In the genomic region with DNA sequence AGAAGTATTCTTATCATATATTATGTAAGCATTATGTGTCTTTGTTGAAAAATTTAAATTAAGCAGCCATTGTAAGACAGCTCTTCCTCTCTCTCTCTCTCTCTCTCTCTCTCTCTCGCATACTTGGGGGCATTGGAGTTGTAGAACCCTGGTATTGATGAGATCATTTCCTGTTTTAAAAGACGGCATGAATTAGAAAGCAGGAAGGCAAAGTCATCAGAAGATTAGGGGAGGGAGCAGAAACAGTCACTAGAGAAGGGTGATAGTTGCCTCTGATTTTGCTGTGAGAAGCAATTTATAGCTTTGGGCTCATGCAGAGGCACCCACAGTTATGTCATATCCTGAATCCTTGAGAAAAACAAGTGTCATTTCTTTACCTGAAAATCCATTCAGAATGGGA, we compare ENCODE assay signal across 25 cellular contexts.
"Had no signal": no experiment of that assay in that cellular context is flagged by ENCODE, and none has a peak within 500 bp of the region (broad histone marks: within the 10 kb centered on the region; RNA-seq: fewer than 3 reads in every experiment).

No MANE protein-coding gene starts in this region.

- H3K4me1 Mint-ChIP-seq: immature natural killer cell had no signal

- DNase-seq: activated CD4-positive, alpha-beta T cell treated with anti-CD3 and anti-CD28 coated beads, Interleukin-2, amount 10 ng/mL, durations not matched to agents 7 days and 5 days; activated CD4-positive, CD25-positive, alpha-beta regulatory T cell; activated CD8-positive, alpha-beta memory T cell treated with anti-CD3 and anti-CD28 coated beads, Interleukin-2, amount 50 U/mL, for 4 hours; activated effector memory CD4-positive, alpha-beta T cell treated with anti-CD3 and anti-CD28 coated beads, Interleukin-2, amount 50 U/mL, for 16 hours; activated T-cell treated with anti-CD3 and anti-CD28 coated beads, Interleukin-2, amount 50 U/mL, for 4 hours; adrenal gland; dermis blood vessel endothelial cell; effector memory CD4-positive, alpha-beta T cell; heart right ventricle; immature natural killer cell; kidney glomerular epithelial cell; left ventricle myocardium superior; stimulated activated CD4-positive, alpha-beta T cell treated with anti-CD3 and anti-CD28 coated beads, Interleukin-12 subunit alpha, Interleukin-12 subunit beta, amount 100 ng/mL, for 4 hours; stimulated activated CD4-positive, alpha-beta T cell treated with anti-CD3 and anti-CD28 coated beads, Interleukin-1b, Interleukin-23, amount 100 ng/mL, for 48 hours; stimulated activated CD8-positive, alpha-beta memory T cell treated with anti-CD3 and anti-CD28 coated beads, Interleukin-4, amount 100 ng/mL, for 48 hours; T-helper 9 cell had no signal

- H3K27ac ChIP-seq: adrenal gland, esophagus muscularis mucosa, gastroesophageal sphincter, heart right ventricle, neural progenitor cell, prostate gland, right atrium auricular region, suprapubic skin had no signal

- H3K27me3 Mint-ChIP-seq: activated CD4-positive, alpha-beta T cell treated with anti-CD3 and anti-CD28 coated beads, Interleukin-2, amount 10 ng/mL, durations not matched to agents 7 days and 5 days; type B pancreatic cell had no signal

- H3K9ac ChIP-seq: neural progenitor cell had no signal

- ATAC-seq: activated T-cell treated with anti-CD3 and anti-CD28 coated beads, Interleukin-2, amount 50 U/mL, for 4 hours; gastroesophageal sphincter; heart right ventricle; left ventricle myocardium superior had no signal

- H3K4me1 ChIP-seq: prostate gland, suprapubic skin had no signal

- H3K36me3 ChIP-seq: adrenal gland, esophagus muscularis mucosa, gastroesophageal sphincter, heart right ventricle, neural progenitor cell, prostate gland, right atrium auricular region, suprapubic skin had no signal

- H3K4me3 ChIP-seq: adrenal gland, esophagus muscularis mucosa, gastroesophageal sphincter, heart right ventricle, neural progenitor cell, prostate gland, right atrium auricular region, suprapubic skin had no signal

- H3K9me3 Mint-ChIP-seq: activated CD4-positive, alpha-beta T cell treated with anti-CD3 and anti-CD28 coated beads, Interleukin-2, amount 10 ng/mL, durations not matched to agents 7 days and 5 days; activated T-cell treated with anti-CD3 and anti-CD28 coated beads, Interleukin-2, amount 50 U/mL, for 4 hours; neural progenitor cell; stimulated activated naive CD8-positive, alpha-beta T cell treated with anti-CD3 and anti-CD28 coated beads, Interleukin-15, Interleukin-2, amounts not matched to agents 100 ng/mL and 50 ng/mL, for 24 hours; type B pancreatic cell had no signal

- H2AFZ ChIP-seq: neural progenitor cell had no signal

- H3K4me3 Mint-ChIP-seq: activated CD4-positive, alpha-beta T cell treated with anti-CD3 and anti-CD28 coated beads, Interleukin-2, amount 10 ng/mL, durations not matched to agents 7 days and 5 days; activated T-cell treated with anti-CD3 and anti-CD28 coated beads, Interleukin-2, amount 50 U/mL, for 4 hours; immature natural killer cell; neural progenitor cell; stimulated activated naive CD8-positive, alpha-beta T cell treated with anti-CD3 and anti-CD28 coated beads, Interleukin-15, Interleukin-2, amounts not matched to agents 100 ng/mL and 50 ng/mL, for 24 hours; type B pancreatic cell had no signal

- H3K4me2 ChIP-seq: neural progenitor cell had no signal

- H3K27me3 ChIP-seq: adrenal gland, esophagus muscularis mucosa, gastroesophageal sphincter, heart right ventricle, neural progenitor cell, right atrium auricular region, suprapubic skin had no signal

- H3K27ac Mint-ChIP-seq: activated CD4-positive, alpha-beta T cell treated with anti-CD3 and anti-CD28 coated beads, Interleukin-2, amount 10 ng/mL, durations not matched to agents 7 days and 5 days; activated naive CD4-positive, alpha-beta T cell treated with anti-CD3 and anti-CD28 coated beads, Interleukin-2, amount 50 U/mL, for 72 hours; immature natural killer cell; neural progenitor cell; stimulated activated naive CD8-positive, alpha-beta T cell treated with anti-CD3 and anti-CD28 coated beads, Interleukin-15, Interleukin-2, amounts not matched to agents 100 ng/mL and 50 ng/mL, for 24 hours; type B pancreatic cell had no signal

- H3K36me3 Mint-ChIP-seq: immature natural killer cell, neural progenitor cell, type B pancreatic cell had no signal

- H3K9me3 ChIP-seq: adrenal gland, esophagus muscularis mucosa, gastroesophageal sphincter, heart right ventricle, prostate gland, right atrium auricular region, suprapubic skin had no signal
